27 cellular contexts compared by ENCODE assay signal in the genomic region with DNA sequence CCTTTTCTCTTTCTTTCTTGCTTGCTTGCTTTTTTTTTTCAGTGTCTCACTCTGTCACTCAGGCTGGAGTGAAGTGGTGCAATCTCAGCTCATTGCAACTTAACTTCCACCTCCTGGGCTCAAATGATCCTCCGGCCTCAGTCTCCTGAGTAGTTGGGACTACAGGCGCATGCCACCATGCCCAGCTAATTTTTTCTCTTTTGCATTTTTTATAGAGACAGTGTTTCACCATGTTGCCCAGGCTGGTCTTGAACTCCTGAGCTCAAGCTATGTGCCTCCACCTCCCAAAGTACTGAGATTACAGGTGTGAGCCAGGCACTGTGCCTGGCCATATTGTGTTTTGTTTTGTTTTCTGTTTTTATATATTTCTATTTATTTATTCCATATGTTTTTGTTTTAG.
"Had no signal": no experiment of that assay in that cellular context is flagged by ENCODE, and none has a peak within 500 bp of the region (broad histone marks: within the 10 kb centered on the region; RNA-seq: fewer than 3 reads in every experiment).

No MANE protein-coding gene starts in this region.

- ATAC-seq: stimulated activated effector memory CD8-positive, alpha-beta T cell treated with anti-CD3 and anti-CD28 coated beads, Interleukin-12 subunit alpha, Interleukin-12 subunit beta, amount 100 ng/mL, for 72 hours; stimulated activated memory B cell treated with anti-CD40 and anti-IgM and Interleukin-4, amounts not matched to agents 10 μg/mL and 1 μg/mL and 100 μg/mL, for 72 hours; stimulated activated naive B cell treated with anti-CD40 and anti-IgM and Interleukin-4, amounts not matched to agents 10 μg/mL and 1 μg/mL and 100 μg/mL, for 72 hours; stimulated activated naive CD8-positive, alpha-beta T cell treated with anti-CD3 and anti-CD28 coated beads, Interleukin-15, amount 100 ng/mL, for 72 hours; stimulated activated naive CD8-positive, alpha-beta T cell treated with anti-CD3 and anti-CD28 coated beads, Interleukin-15, Interleukin-2, amounts not matched to agents 100 U/mL and 50 U/mL, for 24 hours; upper lobe of right lung had no signal

- H3K4me3 ChIP-seq: stomach, suprapubic skin, testis, thoracic aorta, thyroid gland, tibial artery, tibial nerve, transverse colon, upper lobe of left lung, upper lobe of right lung, uterus, vagina had no signal

- H3K36me3 ChIP-seq: stomach, suprapubic skin, thoracic aorta, thyroid gland, tibial artery, tibial nerve, transverse colon, upper lobe of left lung, upper lobe of right lung, uterus, vagina had no signal

- H3K27me3 ChIP-seq: stomach, suprapubic skin, testis, thyroid gland, tibial artery, tibial nerve, transverse colon, upper lobe of left lung, upper lobe of right lung, uterus, vagina had no signal

- H3K4me1 ChIP-seq: stomach, suprapubic skin, thyroid gland, tibial artery, tibial nerve, transverse colon, upper lobe of left lung, upper lobe of right lung, uterus, vagina had no signal

- FAIRE-seq: urothelium cell line had no signal

- DNase-seq: stimulated activated CD4-positive, alpha-beta T cell treated with anti-CD3 and anti-CD28 coated beads, Interleukin-2, amount 100 ng/mL, for 48 hours; stimulated activated CD4-positive, alpha-beta T cell treated with anti-CD3 and anti-CD28 coated beads, Interleukin-4, amount 100 ng/mL, for 1 hour; stimulated activated CD4-positive, alpha-beta T cell treated with anti-CD3 and anti-CD28 coated beads, Interleukin-4, amount 100 ng/mL, for 24 hours; stimulated activated CD4-positive, alpha-beta T cell treated with anti-CD3 and anti-CD28 coated beads, Interleukin-4, amount 100 ng/mL, for 4 hours; stimulated activated CD8-positive, alpha-beta memory T cell treated with anti-CD3 and anti-CD28 coated beads, Interleukin-4, amount 100 ng/mL, for 48 hours; stimulated activated naive B cell treated with anti-CD40 and anti-IgM and Interleukin-4, amounts not matched to agents 10 μg/mL and 1 μg/mL and 100 μg/mL, for 72 hours; stimulated activated naive CD4-positive, alpha-beta T cell; stimulated activated naive CD4-positive, alpha-beta T cell treated with Interleukin-2 at 50 U/mL for 16 hours; stimulated activated naive CD8-positive, alpha-beta T cell treated with anti-CD3 and anti-CD28 coated beads, Interleukin-15, amount 100 ng/mL, for 72 hours; stimulated activated naive CD8-positive, alpha-beta T cell treated with anti-CD3 and anti-CD28 coated beads, Interleukin-15, Interleukin-2, amounts not matched to agents 100 U/mL and 50 U/mL, for 24 hours; stomach; substantia nigra; testis; thyroid gland; tibial artery; transverse colon; trophoblast cell; upper lobe of left lung; upper lobe of right lung; uterus had no signal

- H3K27ac ChIP-seq: stomach, suprapubic skin, testis, thoracic aorta, thyroid gland, tibial artery, tibial nerve, transverse colon, upper lobe of left lung, upper lobe of right lung, uterus, vagina had no signal

- H3K9me3 ChIP-seq: suprapubic skin, testis, thoracic aorta, thyroid gland, tibial artery, transverse colon, upper lobe of left lung, upper lobe of right lung, uterus, vagina had no signal
